In the genomic region with DNA sequence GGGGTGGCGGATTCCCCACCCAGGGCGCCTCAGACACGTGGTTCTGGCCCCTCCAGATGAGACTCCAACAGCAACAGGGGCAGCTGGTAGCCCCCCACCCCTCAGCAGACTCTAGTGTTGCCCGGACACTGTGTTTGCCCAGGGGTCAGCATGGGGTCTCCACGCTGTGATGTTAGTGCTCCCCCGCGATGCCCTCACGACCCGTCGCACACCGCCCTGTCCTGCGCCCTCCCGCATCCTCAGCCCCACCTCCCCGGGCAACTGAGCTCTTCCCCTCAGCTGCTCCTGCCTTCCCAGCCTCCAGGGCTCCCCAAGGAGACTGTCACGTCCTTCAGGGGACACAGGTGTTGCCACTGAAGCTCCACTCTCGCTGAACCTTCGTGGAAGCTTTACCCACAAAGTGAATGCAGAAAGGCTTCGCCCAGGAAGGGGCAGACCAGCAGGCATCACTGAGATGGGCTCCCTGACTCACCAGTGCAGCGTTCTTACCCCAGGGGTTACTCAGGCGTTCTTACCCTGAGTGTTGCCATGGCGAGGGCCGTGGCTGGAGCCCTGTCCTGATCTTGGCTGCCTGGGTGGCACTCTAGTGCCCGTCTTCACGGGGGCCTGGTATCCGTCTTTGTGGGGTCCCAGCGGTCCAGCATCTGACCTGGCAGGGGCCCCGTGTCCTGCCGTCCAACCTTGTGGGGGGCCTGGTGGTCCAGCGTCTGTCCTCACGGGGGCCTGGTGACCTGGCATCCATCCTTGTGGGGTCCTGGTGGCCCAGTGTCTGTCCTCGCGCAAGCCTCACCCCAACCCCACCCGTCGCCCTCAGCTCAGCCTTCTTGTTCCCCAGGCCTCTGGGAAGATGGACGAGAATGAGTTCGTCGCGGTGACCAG, we compare ENCODE assay signal across 1 cellular context.
TF ChIP-seq lines count a peak whose summit lies in the region.

No MANE protein-coding gene starts in this region.

TF ChIP-seq in HepG2, 621 proteins besides CTCF, POLR2A, EP300 and RAD21:
- TF ChIP-seq, protein P1, sequence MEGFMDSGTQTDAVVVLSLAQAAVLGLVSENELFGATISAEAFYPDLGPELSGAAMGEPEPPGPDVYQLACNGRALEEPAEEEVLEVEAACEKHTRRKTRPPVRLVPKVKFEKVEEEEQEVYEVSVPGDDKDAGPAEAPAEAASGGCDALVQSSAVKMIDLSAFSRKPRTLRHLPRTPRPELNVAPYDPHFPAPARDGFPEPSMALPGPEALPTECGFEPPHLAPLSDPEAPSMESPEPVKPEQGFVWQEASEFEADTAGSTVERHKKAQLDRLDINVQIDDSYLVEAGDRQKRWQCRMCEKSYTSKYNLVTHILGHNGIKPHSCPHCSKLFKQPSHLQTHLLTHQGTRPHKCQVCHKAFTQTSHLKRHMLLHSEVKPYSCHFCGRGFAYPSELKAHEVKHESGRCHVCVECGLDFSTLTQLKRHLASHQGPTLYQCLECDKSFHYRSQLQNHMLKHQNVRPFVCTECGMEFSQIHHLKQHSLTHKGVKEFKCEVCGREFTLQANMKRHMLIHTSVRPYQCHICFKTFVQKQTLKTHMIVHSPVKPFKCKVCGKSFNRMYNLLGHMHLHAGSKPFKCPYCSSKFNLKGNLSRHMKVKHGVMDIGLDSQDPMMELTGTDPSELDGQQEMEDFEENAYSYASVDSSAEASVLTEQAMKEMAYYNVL (CRISPR knock-in tag; IDR thresholded peaks at IDR 0.05; ENCODE audit: borderline replicate concordance), result no peak
- TF ChIP-seq TBX3 (IDR thresholded peaks at IDR 0.05; ENCODE audit: borderline replicate concordance) (no peak), ZNF446 (CRISPR knock-in tag; IDR thresholded peaks at IDR 0.05) (no peak), JUND (CRISPR knock-in tag; IDR thresholded peaks at IDR 0.05) (no peak), NR3C1 (CRISPR knock-in tag; IDR thresholded peaks at IDR 0.05) (no peak), SMYD3 (CRISPR knock-in tag; IDR thresholded peaks at IDR 0.05) (no peak), ZNF607 (CRISPR knock-in tag; IDR thresholded peaks at IDR 0.05; ENCODE audit: borderline replicate concordance) (no peak)
- TF ChIP-seq, protein P2, sequence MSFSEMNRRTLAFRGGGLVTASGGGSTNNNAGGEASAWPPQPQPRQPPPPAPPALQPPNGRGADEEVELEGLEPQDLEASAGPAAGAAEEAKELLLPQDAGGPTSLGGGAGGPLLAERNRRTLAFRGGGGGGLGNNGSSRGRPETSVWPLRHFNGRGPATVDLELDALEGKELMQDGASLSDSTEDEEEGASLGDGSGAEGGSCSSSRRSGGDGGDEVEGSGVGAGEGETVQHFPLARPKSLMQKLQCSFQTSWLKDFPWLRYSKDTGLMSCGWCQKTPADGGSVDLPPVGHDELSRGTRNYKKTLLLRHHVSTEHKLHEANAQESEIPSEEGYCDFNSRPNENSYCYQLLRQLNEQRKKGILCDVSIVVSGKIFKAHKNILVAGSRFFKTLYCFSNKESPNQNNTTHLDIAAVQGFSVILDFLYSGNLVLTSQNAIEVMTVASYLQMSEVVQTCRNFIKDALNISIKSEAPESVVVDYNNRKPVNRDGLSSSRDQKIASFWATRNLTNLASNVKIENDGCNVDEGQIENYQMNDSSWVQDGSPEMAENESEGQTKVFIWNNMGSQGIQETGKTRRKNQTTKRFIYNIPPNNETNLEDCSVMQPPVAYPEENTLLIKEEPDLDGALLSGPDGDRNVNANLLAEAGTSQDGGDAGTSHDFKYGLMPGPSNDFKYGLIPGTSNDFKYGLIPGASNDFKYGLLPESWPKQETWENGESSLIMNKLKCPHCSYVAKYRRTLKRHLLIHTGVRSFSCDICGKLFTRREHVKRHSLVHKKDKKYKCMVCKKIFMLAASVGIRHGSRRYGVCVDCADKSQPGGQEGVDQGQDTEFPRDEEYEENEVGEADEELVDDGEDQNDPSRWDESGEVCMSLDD (CRISPR knock-in tag; IDR thresholded peaks at IDR 0.05; ENCODE audit: borderline replicate concordance), result no peak
- TF ChIP-seq, protein P3, sequence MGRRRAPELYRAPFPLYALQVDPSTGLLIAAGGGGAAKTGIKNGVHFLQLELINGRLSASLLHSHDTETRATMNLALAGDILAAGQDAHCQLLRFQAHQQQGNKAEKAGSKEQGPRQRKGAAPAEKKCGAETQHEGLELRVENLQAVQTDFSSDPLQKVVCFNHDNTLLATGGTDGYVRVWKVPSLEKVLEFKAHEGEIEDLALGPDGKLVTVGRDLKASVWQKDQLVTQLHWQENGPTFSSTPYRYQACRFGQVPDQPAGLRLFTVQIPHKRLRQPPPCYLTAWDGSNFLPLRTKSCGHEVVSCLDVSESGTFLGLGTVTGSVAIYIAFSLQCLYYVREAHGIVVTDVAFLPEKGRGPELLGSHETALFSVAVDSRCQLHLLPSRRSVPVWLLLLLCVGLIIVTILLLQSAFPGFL (CRISPR knock-in tag; IDR thresholded peaks at IDR 0.05), result no peak
